Comparison of ENCODE assay signal across 8 cellular contexts in the genomic region with DNA sequence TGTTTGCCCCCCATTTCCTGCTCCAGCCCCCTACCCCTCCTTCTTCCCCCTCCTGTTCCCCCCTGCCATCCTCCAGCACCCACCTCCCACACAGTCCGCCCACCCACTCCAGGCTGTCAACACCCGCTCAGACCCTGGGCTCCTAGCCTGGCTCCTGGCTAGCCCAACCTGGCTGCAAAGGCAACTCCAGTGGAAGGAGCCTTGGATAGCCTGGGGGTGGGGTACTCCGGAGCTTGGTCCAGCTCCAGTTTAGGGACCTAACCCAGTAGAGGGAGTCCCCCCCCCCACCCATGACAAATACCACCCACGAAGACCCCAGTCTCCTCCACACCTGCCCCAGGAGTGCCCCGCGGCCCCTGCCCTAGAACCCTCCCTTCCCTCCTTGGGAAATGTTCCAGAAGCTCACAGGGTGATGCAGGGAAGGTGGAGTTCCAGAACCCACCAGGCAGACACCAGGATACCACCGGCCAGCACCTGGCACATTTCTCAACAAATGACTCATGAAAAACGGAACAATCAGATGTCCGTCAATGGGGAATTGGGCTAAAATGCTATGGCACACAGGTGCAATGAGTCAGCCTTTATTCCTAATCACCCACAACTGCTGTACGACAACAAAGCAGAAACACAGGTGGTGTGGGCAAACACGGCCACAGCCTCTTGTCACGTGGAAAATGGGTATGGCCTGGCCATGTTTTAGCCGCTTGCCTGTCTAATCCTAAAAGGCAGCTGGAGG. TPM values are rescaled to one million over a fixed set of nuclear protein-coding genes. Genes with fewer than 3 reads are reported as not detected.
DNase-seq lines count a peak whose midpoint lies in the region; ATAC-seq and TF ChIP-seq lines count a peak whose summit lies in the region.

No MANE protein-coding gene starts in this region.

- H3K4me1 Mint-ChIP-seq in WTC11 (peaks cover 18% of the 10 kb centered on the region), naive B cell (peaks cover 12 to 32% (median 19%) of the 10 kb centered on the region in 3 donors)

- H3K27ac Mint-ChIP-seq in WTC11 (no peak overlapping the region), naive B cell (peak overlapping the region in 3 of 6 donors; percentile 28 to 69 (median 57))

- ATAC-seq in WTC11 (no peak), naive B cell (ENCODE audit: low read depth in 2 of 2) (no peak), omental fat pad (ENCODE audit: low FRiP score) (no peak)

- DNase-seq in COR-L47 (lab: John Stamatoyannopoulos, UW): peak; percentile 53
- no peak for DNase-seq in WTC11 (ENCODE audit: low spot score)
- DNase-seq in naive B cell: no peak
- no peak for DNase-seq in NCI-H1105 treated with DMSO at 0.1 percent for 48 hours (lab: John Stamatoyannopoulos, UW)
- DNase-seq in UCSD-AML1 (lab: John Stamatoyannopoulos, UW; ENCODE audit: unreplicated experiment): no peak
- no peak for DNase-seq in hippocampal formation (lab: John Stamatoyannopoulos, UW)
- DNase-seq in omental fat pad (ENCODE audit: low spot score): no peak

- POLR2A ChIA-PET in WTC11 (lab: Charles Lee): interaction anchor here (1.2 kb wide), 1 partner anchor 25 kb away, joined by 4 read pairs; no protein-coding TSS in a partner anchor

- H3K9me3 Mint-ChIP-seq in WTC11: no peaks in the 10 kb centered on the region
- H3K9me3 Mint-ChIP-seq in naive B cell: no peaks in the 10 kb centered on the region

- TF ChIP-seq RAD21 in Ishikawa (IDR thresholded peaks at IDR 0.05; ENCODE audit: low read depth): no peak

- no peak for TF ChIP-seq CTCF in WTC11 (IDR thresholded peaks at IDR 0.05)
- no peak for TF ChIP-seq CTCF in omental fat pad (IDR thresholded peaks at IDR 0.05)

- CTCF ChIA-PET in WTC11 (lab: Charles Lee): interaction anchor here (0.7 kb wide), 1 partner anchor 21 kb away, joined by 3 read pairs; no protein-coding TSS in a partner anchor

- no peaks in the 10 kb centered on the region for H3K27me3 Mint-ChIP-seq in WTC11 (ENCODE audit: low read depth)
- peaks cover 0 to 3% (median 0%) of the 10 kb centered on the region in 3 donors for H3K27me3 Mint-ChIP-seq in naive B cell

- peak overlapping the region; percentile 39 for H3K4me3 Mint-ChIP-seq in WTC11
- H3K4me3 Mint-ChIP-seq in naive B cell: peak overlapping the region; percentile 56 to 82 (median 74)

- H3K36me3 Mint-ChIP-seq in WTC11: no peaks in the 10 kb centered on the region
- H3K36me3 Mint-ChIP-seq in naive B cell: no peaks in the 10 kb centered on the region

- peak; percentile 78 for TF ChIP-seq EP300 in Ishikawa (IDR thresholded peaks at IDR 0.05; ENCODE audit: borderline replicate concordance)

TF ChIP-seq in Ishikawa, 13 proteins besides CTCF, POLR2A, EP300 and RAD21 (continues in another document):
- TF ChIP-seq NFIC (IDR thresholded peaks at IDR 0.05) (peak; percentile 65), TEAD4 (IDR thresholded peaks at IDR 0.05) (peak; percentile 65), FOXM1 (IDR thresholded peaks at IDR 0.05; ENCODE audit: borderline replicate concordance, low read depth) (peak; percentile 48; the same call in 1 of the 2 replicates), EGR1 (IDR thresholded peaks at IDR 0.05) (no peak), TCF12 (IDR thresholded peaks at IDR 0.05; ENCODE audit: low read depth) (peak; percentile 97), YY1 (IDR thresholded peaks at IDR 0.05; ENCODE audit: low read depth) (no peak), CREB1 (IDR thresholded peaks at IDR 0.05; ENCODE audit: low read depth) (no peak), USF1 (IDR thresholded peaks at IDR 0.05) (peak; percentile 69), ZBTB7A (IDR thresholded peaks at IDR 0.05; ENCODE audit: low read depth) (peak; percentile 51; the same call in 1 of the 2 replicates), TAF1 (IDR thresholded peaks at IDR 0.05; ENCODE audit: low read depth) (no peak), CEBPB (IDR thresholded peaks at IDR 0.05) (peak; percentile 61)
- TF ChIP-seq, protein P1, sequence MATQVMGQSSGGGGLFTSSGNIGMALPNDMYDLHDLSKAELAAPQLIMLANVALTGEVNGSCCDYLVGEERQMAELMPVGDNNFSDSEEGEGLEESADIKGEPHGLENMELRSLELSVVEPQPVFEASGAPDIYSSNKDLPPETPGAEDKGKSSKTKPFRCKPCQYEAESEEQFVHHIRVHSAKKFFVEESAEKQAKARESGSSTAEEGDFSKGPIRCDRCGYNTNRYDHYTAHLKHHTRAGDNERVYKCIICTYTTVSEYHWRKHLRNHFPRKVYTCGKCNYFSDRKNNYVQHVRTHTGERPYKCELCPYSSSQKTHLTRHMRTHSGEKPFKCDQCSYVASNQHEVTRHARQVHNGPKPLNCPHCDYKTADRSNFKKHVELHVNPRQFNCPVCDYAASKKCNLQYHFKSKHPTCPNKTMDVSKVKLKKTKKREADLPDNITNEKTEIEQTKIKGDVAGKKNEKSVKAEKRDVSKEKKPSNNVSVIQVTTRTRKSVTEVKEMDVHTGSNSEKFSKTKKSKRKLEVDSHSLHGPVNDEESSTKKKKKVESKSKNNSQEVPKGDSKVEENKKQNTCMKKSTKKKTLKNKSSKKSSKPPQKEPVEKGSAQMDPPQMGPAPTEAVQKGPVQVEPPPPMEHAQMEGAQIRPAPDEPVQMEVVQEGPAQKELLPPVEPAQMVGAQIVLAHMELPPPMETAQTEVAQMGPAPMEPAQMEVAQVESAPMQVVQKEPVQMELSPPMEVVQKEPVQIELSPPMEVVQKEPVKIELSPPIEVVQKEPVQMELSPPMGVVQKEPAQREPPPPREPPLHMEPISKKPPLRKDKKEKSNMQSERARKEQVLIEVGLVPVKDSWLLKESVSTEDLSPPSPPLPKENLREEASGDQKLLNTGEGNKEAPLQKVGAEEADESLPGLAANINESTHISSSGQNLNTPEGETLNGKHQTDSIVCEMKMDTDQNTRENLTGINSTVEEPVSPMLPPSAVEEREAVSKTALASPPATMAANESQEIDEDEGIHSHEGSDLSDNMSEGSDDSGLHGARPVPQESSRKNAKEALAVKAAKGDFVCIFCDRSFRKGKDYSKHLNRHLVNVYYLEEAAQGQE (IDR thresholded peaks at IDR 0.05; ENCODE audit: low read depth): no peak

TF ChIP-seq in WTC11, 78 proteins besides CTCF, POLR2A, EP300 and RAD21:
- no peak for TF ChIP-seq PRRX2 (CRISPR knock-in tag; IDR thresholded peaks at IDR 0.05)
- TF ChIP-seq ZNF396 (CRISPR knock-in tag; IDR thresholded peaks at IDR 0.05; ENCODE audit: borderline replicate concordance): no peak
- TF ChIP-seq NR2C2 (CRISPR knock-in tag; IDR thresholded peaks at IDR 0.05): no peak
- no peak for TF ChIP-seq USF2 (CRISPR knock-in tag; IDR thresholded peaks at IDR 0.05)
- TF ChIP-seq RORB (CRISPR knock-in tag; IDR thresholded peaks at IDR 0.05): no peak
- no peak for TF ChIP-seq NFATC4 (CRISPR knock-in tag; IDR thresholded peaks at IDR 0.05)
- no peak for TF ChIP-seq ZBTB21 (CRISPR knock-in tag; IDR thresholded peaks at IDR 0.05; ENCODE audit: borderline replicate concordance)
- TF ChIP-seq ESRRA (CRISPR knock-in tag; IDR thresholded peaks at IDR 0.05; ENCODE audit: borderline replicate concordance): no peak
- TF ChIP-seq IRF2 (CRISPR knock-in tag; IDR thresholded peaks at IDR 0.05; ENCODE audit: borderline replicate concordance, low read depth): no peak
- TF ChIP-seq ZNF671 (CRISPR knock-in tag; IDR thresholded peaks at IDR 0.05): no peak
- TF ChIP-seq ATF6 (CRISPR knock-in tag; IDR thresholded peaks at IDR 0.05): no peak
- no peak for TF ChIP-seq NR3C1 (CRISPR knock-in tag; conservative IDR thresholded peaks at IDR 0.05; ENCODE audit: low read depth)
- TF ChIP-seq CBFB (CRISPR knock-in tag; IDR thresholded peaks at IDR 0.05; ENCODE audit: low read depth): no peak

RNA-seq across cellular contexts. Expression of gene SLC12A7, which starts 0.9 kb away (rescaled TPM):
- 28.1 to 29.9 TPM (median 29.9 TPM) in 3 replicates for total RNA-seq in WTC11 (2021)
- polyA plus RNA-seq in naive B cell (ENCODE audit: low read depth in 6 of 6): 10 to 100 TPM in 1 of 6 donors, 1 to 10 TPM in 5; 1.9 to 15.6 (median 5.8) TPM
- 10 to 100 TPM; 17.2 to 39.0 (median 27.5) TPM for total RNA-seq in omental fat pad
